9 cellular contexts compared by ENCODE assay signal in the genomic region with DNA sequence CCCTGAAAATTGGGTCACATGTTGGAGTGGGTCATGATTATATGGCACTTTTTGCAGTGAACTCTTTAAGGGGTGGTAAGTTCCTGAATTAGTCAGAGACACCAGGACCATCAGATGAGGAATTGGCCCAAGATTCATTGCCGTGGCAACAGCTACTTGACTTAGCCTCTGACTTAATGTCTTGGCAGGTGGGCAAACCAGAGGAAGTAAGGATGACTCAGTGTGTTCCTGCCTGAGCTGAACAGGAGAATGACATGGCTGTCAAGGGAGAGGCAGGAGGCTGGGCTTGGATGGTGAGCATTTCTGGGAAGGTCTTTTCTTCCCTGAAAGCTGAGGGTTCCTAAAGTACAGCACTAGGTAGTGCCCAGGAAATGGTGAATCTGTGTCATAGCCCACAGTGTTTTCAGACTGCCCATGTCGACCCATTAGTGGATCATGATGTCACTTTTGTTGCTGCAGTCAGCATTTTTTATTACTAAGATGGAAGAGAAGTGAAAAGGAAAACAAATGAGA.
A peak's percentile ranks its signal among the peaks of the same experiment; 100 is the strongest.
DNase-seq lines count a peak whose midpoint lies in the region; ATAC-seq, FAIRE-seq and TF ChIP-seq lines count a peak whose summit lies in the region.
"Had no signal": no experiment of that assay in that cellular context is flagged by ENCODE, and none has a peak within 500 bp of the region (broad histone marks: within the 10 kb centered on the region; RNA-seq: fewer than 3 reads in every experiment).

No MANE protein-coding gene starts in this region.

- no peak for TF ChIP-seq CTCF in Calu3 (IDR thresholded peaks at IDR 0.05; ENCODE audit: unreplicated experiment)
- TF ChIP-seq CTCF in keratinocyte (optimal IDR thresholded peaks at IDR 0.05 in 1 of 3, IDR thresholded peaks at IDR 0.05 in 1 of 3, conservative IDR thresholded peaks at IDR 0.05 in 1 of 3; ENCODE audit: extremely low read depth in 1 of 3, insufficient read depth in 2 of 3, low read length in 3 of 3), result no peak
- no peak for TF ChIP-seq CTCF in GM13977 (IDR thresholded peaks at IDR 0.05; ENCODE audit: extremely low read depth, insufficient read depth, missing control alignments)

- FAIRE-seq in HTR-8/SVneo (lab: Jason Lieb, UNC), result peak; percentile 85
- FAIRE-seq in keratinocyte (lab: Jason Lieb, UNC), result peak; percentile 100

- no peaks in the 10 kb centered on the region for H3K9me1 ChIP-seq in keratinocyte (ENCODE audit: control insufficient read depth, extremely low read depth, insufficient read depth, low read length)

- H3K27me3 Mint-ChIP-seq in Calu3 (ENCODE audit: unreplicated experiment), result peaks cover 37% of the 10 kb centered on the region
- H3K27me3 Mint-ChIP-seq in activated naive CD8-positive, alpha-beta T cell treated with anti-CD3 and anti-CD28 coated beads, Interleukin-2, amount 10 ng/mL, durations not matched to agents 7 days and 5 days, result no peaks in the 10 kb centered on the region

- peak overlapping the region; percentile 92 for H3K27ac ChIP-seq in keratinocyte (ENCODE audit: control insufficient read depth, insufficient read depth, low read length)

- H3K36me3 Mint-ChIP-seq in Calu3 (ENCODE audit: insufficient read depth, unreplicated experiment), result no peaks in the 10 kb centered on the region
- H3K36me3 Mint-ChIP-seq in activated naive CD8-positive, alpha-beta T cell treated with anti-CD3 and anti-CD28 coated beads, Interleukin-2, amount 10 ng/mL, durations not matched to agents 7 days and 5 days, result peaks cover 18% of the 10 kb centered on the region
- H3K36me3 Mint-ChIP-seq: IgD-negative memory B cell had no signal

- no TSS peak for BruUV-seq in Calu3 (replicated peaks; lab: Mats Ljungman, UMichigan)

- in situ Hi-C loops in GM13977 (cut with MboI; ENCODE audit: low pct_unique_long_range_greater_than_20kb, low sequenced_read_pairs, unreplicated experiment), result no loop called here

- H3K9me3 Mint-ChIP-seq in Calu3 (ENCODE audit: low read depth, unreplicated experiment), result peaks cover 2% of the 10 kb centered on the region
- peaks cover 1% of the 10 kb centered on the region for H3K9me3 Mint-ChIP-seq in activated naive CD8-positive, alpha-beta T cell treated with anti-CD3 and anti-CD28 coated beads, Interleukin-2, amount 10 ng/mL, durations not matched to agents 7 days and 5 days

- intact Hi-C loops in Calu3 (cut with micrococcal nuclease; ENCODE audit: unreplicated experiment), result no loop called here

- POLR2A ChIA-PET in activated naive CD8-positive, alpha-beta T cell treated with anti-CD3 and anti-CD28 coated beads, Interleukin-2, amount 10 ng/mL, durations not matched to agents 7 days and 5 days (lab: Charles Lee), result interaction anchor here (0.6 kb wide), 1 partner anchor 36 kb away, joined by 3 read pairs; no protein-coding TSS in a partner anchor

- no peaks in the 10 kb centered on the region for H3K27me3 ChIP-seq in keratinocyte (ENCODE audit: control insufficient read depth, extremely low read depth, insufficient read depth, low read length)

- no peaks in the 10 kb centered on the region for H3K79me2 ChIP-seq in keratinocyte (ENCODE audit: control insufficient read depth, insufficient read depth, low read length)

- peak overlapping the region; percentile 54 for H3K9ac ChIP-seq in keratinocyte (ENCODE audit: control insufficient read depth, extremely low read depth, insufficient read depth, low read length)

- dilution Hi-C loops in keratinocyte (cut with MboI; ENCODE audit: extremely low pct_ligation_motif_present, low sequenced_read_pairs), result no loop called here

- H4K20me1 ChIP-seq in keratinocyte (ENCODE audit: control insufficient read depth, extremely low read depth, insufficient read depth, low read length), result no peaks in the 10 kb centered on the region

- peak overlapping the region; percentile 60 for H2AFZ ChIP-seq in keratinocyte (ENCODE audit: control insufficient read depth, low read length)

- ATAC-seq in activated naive CD8-positive, alpha-beta T cell treated with anti-CD3 and anti-CD28 coated beads, Interleukin-2, amount 10 ng/mL, durations not matched to agents 7 days and 5 days (ENCODE audit: low read depth), result peak; percentile 81

- DNase-seq in Calu3 (peak; percentile 10), HTR-8/SVneo (ENCODE audit: insufficient read length, low spot score) (peak; percentile 60), keratinocyte (ENCODE audit: low read depth, low spot score) (peak; percentile 89), ureter (ENCODE audit: low spot score) (peak; percentile 51), GM13977 (ENCODE audit: low spot score) (no peak)
- no peak for DNase-seq in activated naive CD8-positive, alpha-beta T cell treated with anti-CD3 and anti-CD28 coated beads, Interleukin-2, amount 10 ng/mL, durations not matched to agents 7 days and 5 days
- DNase-seq in activated effector memory CD4-positive, alpha-beta T cell treated with anti-CD3 and anti-CD28 coated beads, Interleukin-2, amount 50 U/mL, for 16 hours, result no peak
- no peak for DNase-seq in effector CD8-positive, alpha-beta T cell (lab: John Stamatoyannopoulos, UW)

- CTCF ChIA-PET in Calu3 (lab: Charles Lee), result no interaction called here

- peak overlapping the region; percentile 63 for H3K4me2 ChIP-seq in keratinocyte (ENCODE audit: control insufficient read depth, extremely low read depth, insufficient read depth, low read depth, low read length)

- no peak overlapping the region for H3K4me3 Mint-ChIP-seq in Calu3 (ENCODE audit: low read depth, unreplicated experiment)
- peak overlapping the region; percentile 17 for H3K4me3 Mint-ChIP-seq in activated naive CD8-positive, alpha-beta T cell treated with anti-CD3 and anti-CD28 coated beads, Interleukin-2, amount 10 ng/mL, durations not matched to agents 7 days and 5 days
- H3K4me3 Mint-ChIP-seq: IgD-negative memory B cell had no signal

- no peaks in the 10 kb centered on the region for H3K4me1 Mint-ChIP-seq in Calu3 (ENCODE audit: low read depth, unreplicated experiment)
- peaks cover 11% of the 10 kb centered on the region for H3K4me1 Mint-ChIP-seq in activated naive CD8-positive, alpha-beta T cell treated with anti-CD3 and anti-CD28 coated beads, Interleukin-2, amount 10 ng/mL, durations not matched to agents 7 days and 5 days

- no peaks in the 10 kb centered on the region for H3K36me3 ChIP-seq in keratinocyte (ENCODE audit: control insufficient read depth in 2 of 2, extremely low read depth in 1 of 2, insufficient read depth in 2 of 2, low read length in 2 of 2)

- H3K9me3 ChIP-seq in keratinocyte (ENCODE audit: control insufficient read depth, low read depth, low read length), result no peaks in the 10 kb centered on the region

- H3K4me3 ChIP-seq in keratinocyte (ENCODE audit: control insufficient read depth in 2 of 3, extremely low read depth in 1 of 3, insufficient read depth in 2 of 3, low read depth in 1 of 3, low read length in 3 of 3), result peak overlapping the region in 1 of 3 experiments; percentile 2

- H3K27ac Mint-ChIP-seq in Calu3 (ENCODE audit: unreplicated experiment), result no peak overlapping the region
- peak overlapping the region; percentile 6 for H3K27ac Mint-ChIP-seq in activated naive CD8-positive, alpha-beta T cell treated with anti-CD3 and anti-CD28 coated beads, Interleukin-2, amount 10 ng/mL, durations not matched to agents 7 days and 5 days
- H3K27ac Mint-ChIP-seq: IgD-negative memory B cell had no signal

- H3K4me1 ChIP-seq in keratinocyte (ENCODE audit: control insufficient read depth, extremely low read depth, insufficient read depth, low read length), result peaks cover 17% of the 10 kb centered on the region

Comparison
In these comparisons a context has a peak if more than half of its experiments do, and no peak if none do; other contexts are left out.
1. DNase-seq: peak in Calu3 (single experiment), HTR-8/SVneo (single experiment), keratinocyte (single experiment) and ureter (single experiment); none in activated naive CD8-positive, alpha-beta T cell treated with anti-CD3 and anti-CD28 coated beads, Interleukin-2, amount 10 ng/mL, durations not matched to agents 7 days and 5 days (single experiment), activated effector memory CD4-positive, alpha-beta T cell treated with anti-CD3 and anti-CD28 coated beads, Interleukin-2, amount 50 U/mL, for 16 hours (single experiment), effector CD8-positive, alpha-beta T cell (single experiment) and GM13977 (single experiment).